Comparison of ENCODE assay signal across 18 cellular contexts in the genomic region with DNA sequence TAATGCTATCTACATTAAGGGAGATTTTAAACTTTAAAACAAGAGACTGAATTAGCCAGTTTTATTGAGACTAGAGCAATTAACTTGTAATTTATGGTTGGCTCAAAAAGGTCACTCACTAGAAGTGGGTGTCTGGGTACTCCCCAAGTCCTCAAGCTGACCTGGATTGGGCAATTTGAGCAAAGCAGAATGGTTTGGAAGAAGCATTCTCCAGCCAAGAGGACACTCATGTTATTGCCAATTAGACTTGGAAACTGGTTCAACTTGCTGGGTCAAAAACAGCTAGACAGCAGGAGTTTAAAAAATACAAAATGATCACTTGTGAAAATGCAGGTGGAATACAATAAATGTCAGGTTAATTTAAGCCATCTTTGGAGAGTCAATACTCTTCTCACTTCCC.
"Had no signal": no experiment of that assay in that cellular context is flagged by ENCODE, and none has a peak within 500 bp of the region (broad histone marks: within the 10 kb centered on the region; RNA-seq: fewer than 3 reads in every experiment).

No MANE protein-coding gene starts in this region.

- H3K27ac Mint-ChIP-seq: activated CD4-positive, alpha-beta memory T cell treated with anti-CD3 and anti-CD28 coated beads for 36 hours; activated naive CD8-positive, alpha-beta T cell; dendritic cell treated with granulocyte-macrophage colony-stimulating factor and Interleukin-4, amounts not matched to agents 40 ng/mL and 50 ng/mL, for 4 days; effector memory CD8-positive, alpha-beta T cell had no signal

- ATAC-seq: effector memory CD8-positive, alpha-beta T cell; stimulated activated naive CD8-positive, alpha-beta T cell treated with anti-CD3 and anti-CD28 coated beads, Interleukin-15, Interleukin-2, amounts not matched to agents 100 U/mL and 50 U/mL, for 24 hours had no signal

- H3K9me3 Mint-ChIP-seq: effector memory CD8-positive, alpha-beta T cell had no signal

- H3K4me3 Mint-ChIP-seq: activated CD4-positive, alpha-beta memory T cell treated with anti-CD3 and anti-CD28 coated beads for 36 hours; activated naive CD8-positive, alpha-beta T cell; dendritic cell treated with granulocyte-macrophage colony-stimulating factor and Interleukin-4, amounts not matched to agents 40 ng/mL and 50 ng/mL, for 4 days; effector memory CD8-positive, alpha-beta T cell; neural crest cell had no signal

- H3K27me3 Mint-ChIP-seq: activated CD4-positive, alpha-beta memory T cell treated with anti-CD3 and anti-CD28 coated beads for 36 hours; activated naive CD8-positive, alpha-beta T cell; dendritic cell treated with granulocyte-macrophage colony-stimulating factor and Interleukin-4, amounts not matched to agents 40 ng/mL and 50 ng/mL, for 4 days had no signal

- DNase-seq: activated CD4-positive, alpha-beta memory T cell treated with anti-CD3 and anti-CD28 coated beads for 36 hours; activated CD4-positive, alpha-beta T cell treated with anti-CD3 and anti-CD28 coated beads for 1 hour; activated gamma-delta T cell; activated T-cell treated with anti-CD3 and anti-CD28 coated beads, Interleukin-2, amount 50 U/mL, for 48 hours; amygdala; brain microvascular endothelial cell; cerebellar nuclear complex; effector memory CD8-positive, alpha-beta T cell; foreskin fibroblast; glutamatergic neuron; left colon; mesendoderm; stimulated activated CD4-positive, alpha-beta T cell treated with anti-CD3 and anti-CD28 coated beads, Interleukin-2, amount 100 ng/mL, for 48 hours; stimulated activated naive CD8-positive, alpha-beta T cell treated with anti-CD3 and anti-CD28 coated beads, Interleukin-15, Interleukin-2, amounts not matched to agents 100 U/mL and 50 U/mL, for 24 hours; T-helper 9 cell had no signal
